In genomic region chr6:56450882-56451739, GRCh38 we compare ENCODE assay signal across 12 cellular contexts.
DNase-seq lines count a peak whose midpoint lies in the region; ATAC-seq and TF ChIP-seq lines count a peak whose summit lies in the region.
"Had no signal": no experiment of that assay in that cellular context is flagged by ENCODE, and none has a peak within 500 bp of the region (broad histone marks: within the 10 kb centered on the region; RNA-seq: fewer than 3 reads in every experiment).

No MANE protein-coding gene starts in this region.

- H3K4me3 ChIP-seq in fibroblast of pulmonary artery (replicated peaks; ENCODE audit: low read depth, low read length) (no peak overlapping the region), muscle layer of colon (ENCODE audit: low read depth in 1 of 2, low read length in 2 of 2) (no peak overlapping the region), uterus (no peak overlapping the region)

- H3K9me3 Mint-ChIP-seq in WTC11 = no peaks in the 10 kb centered on the region
- no peaks in the 10 kb centered on the region for H3K9me3 Mint-ChIP-seq in activated CD4-positive, alpha-beta memory T cell treated with anti-CD3 and anti-CD28 coated beads for 36 hours
- H3K9me3 Mint-ChIP-seq: activated CD4-positive, alpha-beta memory T cell treated with anti-CD3 and anti-CD28 coated beads, Interleukin-2, amount 10 ng/mL, durations not matched to agents 7 days and 5 days; activated naive CD8-positive, alpha-beta T cell treated with anti-CD3 and anti-CD28 coated beads, Interleukin-2, amount 10 ng/mL, durations not matched to agents 7 days and 5 days had no signal

- H3K27ac ChIP-seq in muscle layer of colon (ENCODE audit: low read depth, low read length) (peak overlapping the region; percentile 57), uterus (peak overlapping the region; percentile 52 to 57)

- peaks cover 2% of the 10 kb centered on the region for H3K36me3 ChIP-seq in muscle layer of colon (ENCODE audit: insufficient read depth, low read length)
- H3K36me3 ChIP-seq in uterus = no peaks in the 10 kb centered on the region

- ATAC-seq in GM21528 (IDR thresholded peaks at IDR 0.05; ENCODE audit: low FRiP score, unreplicated experiment) (no peak), WTC11 (no peak)

- no peaks in the 10 kb centered on the region for H3K4me1 Mint-ChIP-seq in WTC11
- H3K4me1 Mint-ChIP-seq in activated CD4-positive, alpha-beta memory T cell treated with anti-CD3 and anti-CD28 coated beads for 36 hours (ENCODE audit: low read depth) = no peaks in the 10 kb centered on the region
- H3K4me1 Mint-ChIP-seq: activated CD4-positive, alpha-beta memory T cell treated with anti-CD3 and anti-CD28 coated beads, Interleukin-2, amount 10 ng/mL, durations not matched to agents 7 days and 5 days; activated naive CD8-positive, alpha-beta T cell treated with anti-CD3 and anti-CD28 coated beads, Interleukin-2, amount 10 ng/mL, durations not matched to agents 7 days and 5 days had no signal

- no peak overlapping the region for H3K27ac Mint-ChIP-seq in WTC11
- H3K27ac Mint-ChIP-seq in activated CD4-positive, alpha-beta memory T cell treated with anti-CD3 and anti-CD28 coated beads for 36 hours = no peak overlapping the region
- H3K27ac Mint-ChIP-seq: activated CD4-positive, alpha-beta memory T cell treated with anti-CD3 and anti-CD28 coated beads, Interleukin-2, amount 10 ng/mL, durations not matched to agents 7 days and 5 days; activated naive CD8-positive, alpha-beta T cell treated with anti-CD3 and anti-CD28 coated beads, Interleukin-2, amount 10 ng/mL, durations not matched to agents 7 days and 5 days; progenitor cell of endocrine pancreas had no signal

- H3K4me1 ChIP-seq in muscle layer of colon (ENCODE audit: insufficient read depth, low read length) = peaks cover 38% of the 10 kb centered on the region
- H3K4me1 ChIP-seq in uterus = peaks cover 4 to 7% of the 10 kb centered on the region in 2 donors

- no peak overlapping the region for H3K4me3 Mint-ChIP-seq in WTC11
- no peak overlapping the region for H3K4me3 Mint-ChIP-seq in activated CD4-positive, alpha-beta memory T cell treated with anti-CD3 and anti-CD28 coated beads for 36 hours
- H3K4me3 Mint-ChIP-seq: activated CD4-positive, alpha-beta memory T cell treated with anti-CD3 and anti-CD28 coated beads, Interleukin-2, amount 10 ng/mL, durations not matched to agents 7 days and 5 days; activated naive CD8-positive, alpha-beta T cell treated with anti-CD3 and anti-CD28 coated beads, Interleukin-2, amount 10 ng/mL, durations not matched to agents 7 days and 5 days had no signal

- POLR2A ChIA-PET in WTC11 (lab: Charles Lee) = no interaction called here
- POLR2A ChIA-PET in activated CD4-positive, alpha-beta memory T cell treated with anti-CD3 and anti-CD28 coated beads for 36 hours (lab: Charles Lee) = no interaction called here

- intact Hi-C loops in uterus (cut with DNase I; ENCODE audit: low total_unique reads) = no loop called here
- intact Hi-C loops in activated CD4-positive, alpha-beta memory T cell treated with anti-CD3 and anti-CD28 coated beads for 36 hours (cut with micrococcal nuclease) = no loop called here

- CTCF ChIA-PET in WTC11 (lab: Charles Lee) = no interaction called here
- CTCF ChIA-PET in activated CD4-positive, alpha-beta memory T cell treated with anti-CD3 and anti-CD28 coated beads for 36 hours (lab: Charles Lee) = no interaction called here

- no peaks in the 10 kb centered on the region for H3K27me3 Mint-ChIP-seq in WTC11 (ENCODE audit: low read depth)
- H3K27me3 Mint-ChIP-seq in activated CD4-positive, alpha-beta memory T cell treated with anti-CD3 and anti-CD28 coated beads for 36 hours = no peaks in the 10 kb centered on the region
- H3K27me3 Mint-ChIP-seq: activated CD4-positive, alpha-beta memory T cell treated with anti-CD3 and anti-CD28 coated beads, Interleukin-2, amount 10 ng/mL, durations not matched to agents 7 days and 5 days; activated naive CD8-positive, alpha-beta T cell treated with anti-CD3 and anti-CD28 coated beads, Interleukin-2, amount 10 ng/mL, durations not matched to agents 7 days and 5 days; progenitor cell of endocrine pancreas had no signal

- no peak overlapping the region for H3K9ac ChIP-seq in muscle layer of colon (ENCODE audit: low read length)

- no peaks in the 10 kb centered on the region for H3K36me3 Mint-ChIP-seq in WTC11
- no peaks in the 10 kb centered on the region for H3K36me3 Mint-ChIP-seq in activated CD4-positive, alpha-beta memory T cell treated with anti-CD3 and anti-CD28 coated beads for 36 hours
- H3K36me3 Mint-ChIP-seq: activated naive CD8-positive, alpha-beta T cell treated with anti-CD3 and anti-CD28 coated beads, Interleukin-2, amount 10 ng/mL, durations not matched to agents 7 days and 5 days had no signal

- no peaks in the 10 kb centered on the region for H3K27me3 ChIP-seq in muscle layer of colon (ENCODE audit: control insufficient read depth in 1 of 2, insufficient read depth in 2 of 2, low read length in 2 of 2)
- no peaks in the 10 kb centered on the region for H3K27me3 ChIP-seq in uterus

- DNase-seq in NCI-H82 (lab: John Stamatoyannopoulos, UW) = peak; percentile 43
- no peak for DNase-seq in NCI-H82 treated with DMSO at 0.1 percent for 48 hours (lab: John Stamatoyannopoulos, UW; ENCODE audit: unreplicated experiment)
- DNase-seq in fibroblast of pulmonary artery (ENCODE audit: low read depth) = peak; percentile 89
- peak; percentile 72 to 76 for DNase-seq in uterus
- no peak for DNase-seq in WTC11 (ENCODE audit: low spot score)
- no peak for DNase-seq in activated CD4-positive, alpha-beta memory T cell treated with anti-CD3 and anti-CD28 coated beads for 36 hours
- DNase-seq: activated CD4-positive, alpha-beta memory T cell treated with anti-CD3 and anti-CD28 coated beads, Interleukin-2, amount 10 ng/mL, durations not matched to agents 7 days and 5 days; activated naive CD8-positive, alpha-beta T cell treated with anti-CD3 and anti-CD28 coated beads, Interleukin-2, amount 10 ng/mL, durations not matched to agents 7 days and 5 days; kidney glomerular epithelial cell had no signal

- TF ChIP-seq CTCF in fibroblast of pulmonary artery (IDR thresholded peaks at IDR 0.05; ENCODE audit: low read length, missing control alignments) (no peak), uterus (IDR thresholded peaks at IDR 0.05) (no peak), WTC11 (IDR thresholded peaks at IDR 0.05) (no peak)

- H3K9me3 ChIP-seq in muscle layer of colon (ENCODE audit: low read length) (no peaks in the 10 kb centered on the region), uterus (no peaks in the 10 kb centered on the region)

- no peak for TF ChIP-seq POLR2A in uterus (IDR thresholded peaks at IDR 0.05)

TF ChIP-seq in WTC11, 78 proteins besides CTCF, POLR2A, EP300 and RAD21 (continues in another document):
- TF ChIP-seq SP1 (CRISPR knock-in tag; conservative IDR thresholded peaks at IDR 0.05) (no peak), ATF1 (CRISPR knock-in tag; IDR thresholded peaks at IDR 0.05) (no peak), PREB (CRISPR knock-in tag; IDR thresholded peaks at IDR 0.05; ENCODE audit: borderline replicate concordance) (no peak), STAT6 (CRISPR knock-in tag; conservative IDR thresholded peaks at IDR 0.05; ENCODE audit: low read depth) (no peak), ZNF281 (CRISPR knock-in tag; IDR thresholded peaks at IDR 0.05) (no peak), MXD4 (CRISPR knock-in tag; IDR thresholded peaks at IDR 0.05; ENCODE audit: borderline replicate concordance) (no peak)

Comparison
In these comparisons a context has a peak if more than half of its experiments do, and no peak if none do; other contexts are left out.
1. DNase-seq: peak in NCI-H82 (single experiment), fibroblast of pulmonary artery (single experiment) and uterus (2 of 2); none in NCI-H82 treated with DMSO at 0.1 percent for 48 hours (single experiment), WTC11 (single experiment) and activated CD4-positive, alpha-beta memory T cell treated with anti-CD3 and anti-CD28 coated beads for 36 hours (single experiment).